In the genomic region with DNA sequence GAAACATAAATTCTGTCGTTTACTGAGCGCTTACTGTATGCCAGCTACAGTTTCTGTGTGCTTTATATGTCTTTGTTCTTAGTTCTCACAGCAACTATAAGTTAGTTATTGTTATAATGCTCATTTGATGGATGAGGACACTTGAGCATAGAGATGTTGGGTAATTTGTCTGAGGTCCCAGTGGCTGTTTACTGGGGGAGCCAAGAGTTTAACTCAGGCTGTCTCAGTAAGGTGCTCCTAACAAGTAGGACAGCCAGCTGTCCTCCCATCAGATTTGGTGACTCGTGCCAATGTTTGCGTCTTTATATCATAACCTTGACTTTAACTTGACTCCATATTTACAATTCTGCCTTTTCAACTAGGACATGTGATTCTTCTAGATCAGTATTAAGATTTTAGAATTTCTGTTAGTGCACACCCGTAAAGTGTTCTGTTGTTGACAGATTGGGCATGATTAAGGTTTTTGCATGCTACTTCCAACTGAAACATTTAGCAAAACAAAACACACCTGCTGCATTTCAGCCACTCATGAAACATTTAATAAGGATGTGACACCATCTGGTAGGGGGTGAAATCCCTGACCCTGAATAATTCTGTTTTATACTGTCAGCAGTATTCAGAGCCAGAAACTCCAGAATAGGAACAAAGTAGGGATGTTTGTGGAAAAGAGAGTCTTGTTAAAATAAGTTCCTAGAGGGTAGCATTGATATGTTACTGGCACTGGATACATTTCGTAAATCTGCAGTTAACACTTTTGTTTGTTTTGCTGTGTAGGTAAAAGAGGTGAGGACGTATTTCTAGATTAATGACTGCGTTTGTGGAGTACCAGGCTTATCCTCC, we compare ENCODE assay signal across 1 cellular context.
TF ChIP-seq lines count a peak whose summit lies in the region.

No MANE protein-coding gene starts in this region.

TF ChIP-seq in GM23338, 12 proteins besides CTCF, POLR2A, EP300 and RAD21 (continued from another document):
- TF ChIP-seq, protein P1, sequence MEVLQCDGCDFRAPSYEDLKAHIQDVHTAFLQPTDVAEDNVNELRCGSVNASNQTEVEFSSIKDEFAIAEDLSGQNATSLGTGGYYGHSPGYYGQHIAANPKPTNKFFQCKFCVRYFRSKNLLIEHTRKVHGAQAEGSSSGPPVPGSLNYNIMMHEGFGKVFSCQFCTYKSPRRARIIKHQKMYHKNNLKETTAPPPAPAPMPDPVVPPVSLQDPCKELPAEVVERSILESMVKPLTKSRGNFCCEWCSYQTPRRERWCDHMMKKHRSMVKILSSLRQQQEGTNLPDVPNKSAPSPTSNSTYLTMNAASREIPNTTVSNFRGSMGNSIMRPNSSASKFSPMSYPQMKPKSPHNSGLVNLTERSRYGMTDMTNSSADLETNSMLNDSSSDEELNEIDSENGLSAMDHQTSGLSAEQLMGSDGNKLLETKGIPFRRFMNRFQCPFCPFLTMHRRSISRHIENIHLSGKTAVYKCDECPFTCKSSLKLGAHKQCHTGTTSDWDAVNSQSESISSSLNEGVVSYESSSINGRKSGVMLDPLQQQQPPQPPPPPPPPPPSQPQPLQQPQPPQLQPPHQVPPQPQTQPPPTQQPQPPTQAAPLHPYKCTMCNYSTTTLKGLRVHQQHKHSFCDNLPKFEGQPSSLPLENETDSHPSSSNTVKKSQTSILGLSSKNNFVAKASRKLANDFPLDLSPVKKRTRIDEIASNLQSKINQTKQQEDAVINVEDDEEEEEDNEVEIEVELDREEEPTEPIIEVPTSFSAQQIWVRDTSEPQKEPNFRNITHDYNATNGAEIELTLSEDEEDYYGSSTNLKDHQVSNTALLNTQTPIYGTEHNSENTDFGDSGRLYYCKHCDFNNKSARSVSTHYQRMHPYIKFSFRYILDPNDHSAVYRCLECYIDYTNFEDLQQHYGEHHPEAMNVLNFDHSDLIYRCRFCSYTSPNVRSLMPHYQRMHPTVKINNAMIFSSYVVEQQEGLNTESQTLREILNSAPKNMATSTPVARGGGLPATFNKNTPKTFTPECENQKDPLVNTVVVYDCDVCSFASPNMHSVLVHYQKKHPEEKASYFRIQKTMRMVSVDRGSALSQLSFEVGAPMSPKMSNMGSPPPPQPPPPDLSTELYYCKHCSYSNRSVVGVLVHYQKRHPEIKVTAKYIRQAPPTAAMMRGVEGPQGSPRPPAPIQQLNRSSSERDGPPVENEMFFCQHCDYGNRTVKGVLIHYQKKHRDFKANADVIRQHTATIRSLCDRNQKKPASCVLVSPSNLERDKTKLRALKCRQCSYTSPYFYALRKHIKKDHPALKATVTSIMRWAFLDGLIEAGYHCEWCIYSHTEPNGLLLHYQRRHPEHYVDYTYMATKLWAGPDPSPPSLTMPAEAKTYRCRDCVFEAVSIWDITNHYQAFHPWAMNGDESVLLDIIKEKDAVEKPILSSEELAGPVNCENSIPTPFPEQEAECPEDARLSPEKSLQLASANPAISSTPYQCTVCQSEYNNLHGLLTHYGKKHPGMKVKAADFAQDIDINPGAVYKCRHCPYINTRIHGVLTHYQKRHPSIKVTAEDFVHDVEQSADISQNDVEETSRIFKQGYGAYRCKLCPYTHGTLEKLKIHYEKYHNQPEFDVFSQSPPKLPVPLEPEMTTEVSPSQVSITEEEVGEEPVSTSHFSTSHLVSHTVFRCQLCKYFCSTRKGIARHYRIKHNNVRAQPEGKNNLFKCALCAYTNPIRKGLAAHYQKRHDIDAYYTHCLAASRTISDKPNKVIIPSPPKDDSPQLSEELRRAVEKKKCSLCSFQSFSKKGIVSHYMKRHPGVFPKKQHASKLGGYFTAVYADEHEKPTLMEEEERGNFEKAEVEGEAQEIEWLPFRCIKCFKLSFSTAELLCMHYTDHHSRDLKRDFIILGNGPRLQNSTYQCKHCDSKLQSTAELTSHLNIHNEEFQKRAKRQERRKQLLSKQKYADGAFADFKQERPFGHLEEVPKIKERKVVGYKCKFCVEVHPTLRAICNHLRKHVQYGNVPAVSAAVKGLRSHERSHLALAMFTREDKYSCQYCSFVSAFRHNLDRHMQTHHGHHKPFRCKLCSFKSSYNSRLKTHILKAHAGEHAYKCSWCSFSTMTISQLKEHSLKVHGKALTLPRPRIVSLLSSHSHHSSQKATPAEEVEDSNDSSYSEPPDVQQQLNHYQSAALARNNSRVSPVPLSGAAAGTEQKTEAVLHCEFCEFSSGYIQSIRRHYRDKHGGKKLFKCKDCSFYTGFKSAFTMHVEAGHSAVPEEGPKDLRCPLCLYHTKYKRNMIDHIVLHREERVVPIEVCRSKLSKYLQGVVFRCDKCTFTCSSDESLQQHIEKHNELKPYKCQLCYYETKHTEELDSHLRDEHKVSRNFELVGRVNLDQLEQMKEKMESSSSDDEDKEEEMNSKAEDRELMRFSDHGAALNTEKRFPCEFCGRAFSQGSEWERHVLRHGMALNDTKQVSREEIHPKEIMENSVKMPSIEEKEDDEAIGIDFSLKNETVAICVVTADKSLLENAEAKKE (CRISPR knock-in tag; IDR thresholded peaks at IDR 0.05), result no peak
- TF ChIP-seq CREB1 (CRISPR knock-in tag; IDR thresholded peaks at IDR 0.05; ENCODE audit: low read depth) (no peak), JUNB (IDR thresholded peaks at IDR 0.05; ENCODE audit: unreplicated experiment) (no peak)
TF ChIP-seq in GM23338: peak in this region for 0.
